Comparison of ENCODE assay signal across 13 cellular contexts in the genomic region with DNA sequence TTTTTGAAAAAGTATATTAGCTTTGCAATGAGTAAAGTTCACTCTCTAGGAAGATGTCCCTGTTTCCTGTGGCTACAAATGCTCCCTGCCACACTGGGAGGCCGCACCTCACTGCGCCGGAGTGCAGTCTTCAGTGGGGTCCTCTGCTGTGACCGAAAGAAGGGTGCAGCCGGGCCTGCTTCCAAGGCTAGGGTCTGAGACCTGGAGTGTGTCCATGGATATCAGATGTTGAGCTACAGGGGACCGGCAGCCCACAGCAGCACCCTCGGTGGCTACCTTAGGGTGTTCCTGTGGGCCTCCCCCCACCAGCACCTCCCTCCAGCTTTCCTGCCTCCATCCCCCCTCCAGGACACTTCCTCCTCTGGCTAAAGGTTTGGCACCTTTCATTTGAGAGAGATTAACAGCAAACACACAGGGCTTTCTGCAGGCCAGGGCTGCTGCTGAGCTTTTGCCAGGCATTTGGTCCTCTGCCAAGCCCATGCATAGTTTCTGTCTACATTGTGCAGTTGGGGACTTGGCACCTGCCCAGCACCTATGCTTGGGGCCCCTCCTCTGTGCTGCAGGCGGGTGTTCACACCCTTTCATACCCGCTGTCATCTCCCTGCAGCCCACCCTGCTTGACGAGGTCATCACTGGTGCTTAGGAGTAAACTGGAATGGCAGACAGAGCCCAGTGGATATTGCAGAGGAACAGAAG. TPM values are rescaled to one million over a fixed set of nuclear protein-coding genes. Genes with fewer than 3 reads are reported as not detected.
DNase-seq lines count a peak whose midpoint lies in the region; ATAC-seq, FAIRE-seq and TF ChIP-seq lines count a peak whose summit lies in the region.
"Had no signal": no experiment of that assay in that cellular context is flagged by ENCODE, and none has a peak within 500 bp of the region (broad histone marks: within the 10 kb centered on the region; RNA-seq: fewer than 3 reads in every experiment).

No MANE protein-coding gene starts in this region.

- peaks cover 0 to 6% of the 10 kb centered on the region in 2 donors for H3K4me1 ChIP-seq in lung (ENCODE audit: control insufficient read depth in 2 of 2, insufficient read depth in 2 of 2, low read length in 2 of 2)
- H3K4me1 ChIP-seq: right lobe of liver had no signal

- no peak overlapping the region for H3K27ac ChIP-seq in lung (ENCODE audit: low read depth in 1 of 2, low read length in 1 of 2)
- H3K27ac ChIP-seq: right lobe of liver had no signal

- intact Hi-C loops in activated CD4-positive, alpha-beta memory T cell treated with anti-CD3 and anti-CD28 coated beads for 36 hours (cut with micrococcal nuclease), result no loop called here

- no peaks in the 10 kb centered on the region for H3K9me3 Mint-ChIP-seq in activated CD4-positive, alpha-beta memory T cell treated with anti-CD3 and anti-CD28 coated beads for 36 hours
- H3K9me3 Mint-ChIP-seq: activated CD4-positive, alpha-beta T cell treated with anti-CD3 and anti-CD28 coated beads, Interleukin-2, amount 10 ng/mL, durations not matched to agents 7 days and 5 days; central memory CD8-positive, alpha-beta T cell; stimulated activated naive CD8-positive, alpha-beta T cell treated with anti-CD3 and anti-CD28 coated beads, Interleukin-15, Interleukin-2, amounts not matched to agents 100 ng/mL and 50 ng/mL, for 24 hours had no signal

- CTCF ChIA-PET in activated CD4-positive, alpha-beta memory T cell treated with anti-CD3 and anti-CD28 coated beads for 36 hours (lab: Charles Lee), result no interaction called here

- H3K27me3 Mint-ChIP-seq in activated CD4-positive, alpha-beta memory T cell treated with anti-CD3 and anti-CD28 coated beads for 36 hours, result no peaks in the 10 kb centered on the region
- H3K27me3 Mint-ChIP-seq: activated CD4-positive, alpha-beta T cell treated with anti-CD3 and anti-CD28 coated beads, Interleukin-2, amount 10 ng/mL, durations not matched to agents 7 days and 5 days; central memory CD8-positive, alpha-beta T cell; stimulated activated naive CD8-positive, alpha-beta T cell treated with anti-CD3 and anti-CD28 coated beads, Interleukin-15, Interleukin-2, amounts not matched to agents 100 ng/mL and 50 ng/mL, for 24 hours had no signal

- H3K27me3 ChIP-seq in bronchial epithelial cell (ENCODE audit: control insufficient read depth, insufficient read depth, low read length) (no peaks in the 10 kb centered on the region), lung (ENCODE audit: control insufficient read depth, insufficient read depth) (no peaks in the 10 kb centered on the region)
- H3K27me3 ChIP-seq: right lobe of liver had no signal

- WGBS in lung, 2 donors, result 51 to 60% methylated on average over 10 of the region's 10 CpGs

- ATAC-seq in lung (ENCODE audit: insufficient read depth, low FRiP score), result no peak
- no peak for ATAC-seq in GM19035 (IDR thresholded peaks at IDR 0.05; ENCODE audit: unreplicated experiment)

- POLR2A ChIA-PET in activated CD4-positive, alpha-beta memory T cell treated with anti-CD3 and anti-CD28 coated beads for 36 hours (lab: Charles Lee), result no interaction called here

- H3K4me1 Mint-ChIP-seq in activated CD4-positive, alpha-beta memory T cell treated with anti-CD3 and anti-CD28 coated beads for 36 hours (ENCODE audit: low read depth), result no peaks in the 10 kb centered on the region
- H3K4me1 Mint-ChIP-seq: activated CD4-positive, alpha-beta T cell treated with anti-CD3 and anti-CD28 coated beads, Interleukin-2, amount 10 ng/mL, durations not matched to agents 7 days and 5 days; central memory CD8-positive, alpha-beta T cell had no signal

- H3K36me3 ChIP-seq in bronchial epithelial cell (ENCODE audit: control insufficient read depth, insufficient read depth, low read length) (no peaks in the 10 kb centered on the region), lung (ENCODE audit: control insufficient read depth in 2 of 2, insufficient read depth in 2 of 2, low read length in 2 of 2) (no peaks in the 10 kb centered on the region)
- H3K36me3 ChIP-seq: right lobe of liver had no signal

- no peak for FAIRE-seq in bronchial epithelial cell (lab: Jason Lieb, UNC)

- no peak for TF ChIP-seq CTCF in bronchial epithelial cell (IDR thresholded peaks at IDR 0.05; ENCODE audit: insufficient read depth, low read length, severe bottlenecking)
- TF ChIP-seq CTCF in lung (IDR thresholded peaks at IDR 0.05; ENCODE audit: control extremely low read depth, extremely low read depth), result no peak

- H3K27ac Mint-ChIP-seq in activated CD4-positive, alpha-beta memory T cell treated with anti-CD3 and anti-CD28 coated beads for 36 hours, result no peak overlapping the region
- H3K27ac Mint-ChIP-seq: activated CD4-positive, alpha-beta T cell treated with anti-CD3 and anti-CD28 coated beads, Interleukin-2, amount 10 ng/mL, durations not matched to agents 7 days and 5 days; stimulated activated naive CD8-positive, alpha-beta T cell treated with anti-CD3 and anti-CD28 coated beads, Interleukin-15, Interleukin-2, amounts not matched to agents 100 ng/mL and 50 ng/mL, for 24 hours had no signal

- no peak overlapping the region for H3K4me3 ChIP-seq in bronchial epithelial cell (ENCODE audit: low read depth, low read length)
- no peak overlapping the region for H3K4me3 ChIP-seq in lung
- H3K4me3 ChIP-seq: right lobe of liver had no signal

- H3K4me3 Mint-ChIP-seq in activated CD4-positive, alpha-beta memory T cell treated with anti-CD3 and anti-CD28 coated beads for 36 hours, result no peak overlapping the region
- H3K4me3 Mint-ChIP-seq: activated CD4-positive, alpha-beta T cell treated with anti-CD3 and anti-CD28 coated beads, Interleukin-2, amount 10 ng/mL, durations not matched to agents 7 days and 5 days; central memory CD8-positive, alpha-beta T cell; stimulated activated naive CD8-positive, alpha-beta T cell treated with anti-CD3 and anti-CD28 coated beads, Interleukin-15, Interleukin-2, amounts not matched to agents 100 ng/mL and 50 ng/mL, for 24 hours had no signal

- H3K36me3 Mint-ChIP-seq in activated CD4-positive, alpha-beta memory T cell treated with anti-CD3 and anti-CD28 coated beads for 36 hours, result no peaks in the 10 kb centered on the region

- DNase-seq in DMS153 (lab: John Stamatoyannopoulos, UW) (peak; percentile 71), NCI-H2081 treated with DMSO at 0.1 percent for 48 hours (lab: John Stamatoyannopoulos, UW) (peak; percentile 69), bronchial epithelial cell (ENCODE audit: low read depth) (peak; percentile 23), lung (ENCODE audit: low spot score) (peak; percentile 65), HuH-7 (ENCODE audit: low spot score) (no peak), GF-D8 (lab: John Stamatoyannopoulos, UW) (no peak)
- no peak for DNase-seq in activated CD4-positive, alpha-beta memory T cell treated with anti-CD3 and anti-CD28 coated beads for 36 hours
- DNase-seq: activated CD4-positive, alpha-beta T cell treated with anti-CD3 and anti-CD28 coated beads, Interleukin-2, amount 10 ng/mL, durations not matched to agents 7 days and 5 days; NK-92 treated with Interleukin-12 subunit alpha and Interleukin-12 subunit beta, amount 100 ng/mL, for 24 hours had no signal

- H3K9me3 ChIP-seq in lung (ENCODE audit: control insufficient read depth in 2 of 2, insufficient read depth in 1 of 2, low read length in 1 of 2), result no peaks in the 10 kb centered on the region
- H3K9me3 ChIP-seq: right lobe of liver had no signal

RNA-seq across cellular contexts. Expression of gene CRISPLD2, which starts 33.8 kb away (rescaled TPM):
- 0.26 and 0.53 TPM in 2 replicates for total RNA-seq in bronchial epithelial cell
- total RNA-seq in lung, result 100 to 1,000 TPM in 1 of 2 donors, 10 to 100 TPM in 1; 31.3 to 136 TPM
- polyA plus RNA-seq in lung, result 10 to 100 TPM; 30.3 to 53.7 TPM
- total RNA-seq in activated CD4-positive, alpha-beta memory T cell treated with anti-CD3 and anti-CD28 coated beads for 36 hours, result under 1 TPM; 0.19 to 0.41 TPM

Comparison
In these comparisons a context has a peak if more than half of its experiments do, and no peak if none do; other contexts are left out.
1. DNase-seq: peak in DMS153 (single experiment), NCI-H2081 treated with DMSO at 0.1 percent for 48 hours (single experiment), bronchial epithelial cell (single experiment) and lung (single experiment); none in activated CD4-positive, alpha-beta memory T cell treated with anti-CD3 and anti-CD28 coated beads for 36 hours (single experiment), HuH-7 (single experiment) and GF-D8 (single experiment).
2. RNA of gene CRISPLD2, which starts 33.8 kb away (total RNA-seq): 31.3 to 136 TPM in lung; 0.26 to 0.53 TPM in bronchial epithelial cell and 0.19 to 0.41 TPM in activated CD4-positive, alpha-beta memory T cell treated with anti-CD3 and anti-CD28 coated beads for 36 hours; every median in the first group is over 10 times any median in the second.